1 cellular context compared by ENCODE assay signal in the genomic region with DNA sequence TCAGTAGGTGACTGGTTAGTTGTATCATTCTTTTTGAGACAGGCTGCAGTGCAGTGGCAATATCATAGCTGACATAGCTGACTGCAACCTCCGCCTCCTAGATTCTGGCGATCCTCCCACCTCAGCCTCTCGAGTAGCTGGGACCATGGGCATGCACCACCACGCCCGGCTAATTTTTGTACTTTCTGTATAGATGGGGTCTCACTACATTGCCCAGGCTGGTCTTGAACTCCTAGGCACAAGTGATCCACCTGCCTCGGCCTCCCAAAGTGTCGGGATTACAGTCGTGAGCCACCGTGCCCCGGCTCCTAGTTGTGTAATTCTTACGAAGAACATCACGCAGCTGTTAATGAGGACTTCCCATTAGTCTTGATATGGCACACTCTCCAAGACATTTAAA.
TF ChIP-seq lines count a peak whose summit lies in the region.

No MANE protein-coding gene starts in this region.

TF ChIP-seq in IMR-90, 13 proteins besides CTCF, POLR2A, EP300 and RAD21 (continued from another document):
- TF ChIP-seq, protein P1, sequence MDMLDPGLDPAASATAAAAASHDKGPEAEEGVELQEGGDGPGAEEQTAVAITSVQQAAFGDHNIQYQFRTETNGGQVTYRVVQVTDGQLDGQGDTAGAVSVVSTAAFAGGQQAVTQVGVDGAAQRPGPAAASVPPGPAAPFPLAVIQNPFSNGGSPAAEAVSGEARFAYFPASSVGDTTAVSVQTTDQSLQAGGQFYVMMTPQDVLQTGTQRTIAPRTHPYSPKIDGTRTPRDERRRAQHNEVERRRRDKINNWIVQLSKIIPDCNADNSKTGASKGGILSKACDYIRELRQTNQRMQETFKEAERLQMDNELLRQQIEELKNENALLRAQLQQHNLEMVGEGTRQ (IDR thresholded peaks at IDR 0.05; ENCODE audit: low read depth, low read length): no peak
- TF ChIP-seq MXI1 (IDR thresholded peaks at IDR 0.05; ENCODE audit: borderline replicate concordance, low read depth, low read length) (no peak), CHD1 (IDR thresholded peaks at IDR 0.05; ENCODE audit: low read depth, low read length) (no peak), MAZ (IDR thresholded peaks at IDR 0.05; ENCODE audit: borderline replicate concordance, low read depth, low read length) (no peak), SMC3 (IDR thresholded peaks at IDR 0.05; ENCODE audit: low read depth, low read length) (no peak), FOS (IDR thresholded peaks at IDR 0.05; ENCODE audit: low read depth, low read length) (no peak), BHLHE40 (IDR thresholded peaks at IDR 0.05; ENCODE audit: low read depth, low read length) (no peak), CEBPB (IDR thresholded peaks at IDR 0.05; ENCODE audit: low read depth, low read length) (no peak), MAFK (IDR thresholded peaks at IDR 0.05; ENCODE audit: low read depth, low read length) (no peak), RCOR1 (IDR thresholded peaks at IDR 0.05; ENCODE audit: insufficient replicate concordance, low read length) (no peak), NFE2L2 (IDR thresholded peaks at IDR 0.05; ENCODE audit: low read depth, low read length) (no peak)
